ENCODE assay signal across 1 cellular context in genomic region chr4:184473265-184473514, GRCh38.
TF ChIP-seq lines count a peak whose summit lies in the region.

No MANE protein-coding gene starts in this region.

TF ChIP-seq in SK-N-SH treated with all-trans-retinoic acid at 6 μM for 48 hours, 23 proteins besides CTCF, POLR2A, EP300 and RAD21 (continued from another document):
- TF ChIP-seq CSRNP3 (CRISPR knock-in tag; IDR thresholded peaks at IDR 0.05) (no peak), PPARA (CRISPR knock-in tag; IDR thresholded peaks at IDR 0.05; ENCODE audit: borderline replicate concordance) (no peak)
